25 cellular contexts compared by ENCODE assay signal in genomic region chr7:100947792-100948191, GRCh38. TPM values are rescaled to one million over a fixed set of nuclear protein-coding genes. Genes with fewer than 3 reads are reported as not detected.
DNase-seq lines count a peak whose midpoint lies in the region; ATAC-seq, FAIRE-seq and TF ChIP-seq lines count a peak whose summit lies in the region.
"Had no signal": no experiment of that assay in that cellular context is flagged by ENCODE, and none has a peak within 500 bp of the region (broad histone marks: within the 10 kb centered on the region; RNA-seq: fewer than 3 reads in every experiment).

No MANE protein-coding gene starts in this region.

- no peak overlapping the region for H3K4me3 Mint-ChIP-seq in endodermal cell
- H3K4me3 Mint-ChIP-seq: CD14-positive monocyte; CD4-positive, alpha-beta memory T cell; CD4-positive, CD25-positive, alpha-beta regulatory T cell; CD8-positive, alpha-beta memory T cell had no signal

- H3K27ac ChIP-seq in left ventricle myocardium inferior (replicated peaks), result peak overlapping the region; percentile 30
- no peak overlapping the region for H3K27ac ChIP-seq in right atrium auricular region
- H3K27ac ChIP-seq in BLaER1 treated with 17β-estradiol and CSF1 and Interleukin-3, amounts not matched to agents 10 nM and 100 nM, result peak overlapping the region in 4 of 11 experiments; percentile 32 to 47 (median 40); a peak in 4 of 22 replicates
- no peak overlapping the region for H3K27ac ChIP-seq in K562 (ENCODE audit: extremely low read depth, low read depth, low read length)
- no peak overlapping the region for H3K27ac ChIP-seq in endodermal cell (ENCODE audit: low read depth, low read length)

- no peaks in the 10 kb centered on the region for H3K36me3 ChIP-seq in left ventricle myocardium inferior
- H3K36me3 ChIP-seq in right atrium auricular region, result no peaks in the 10 kb centered on the region
- H3K36me3 ChIP-seq in BLaER1 treated with 17β-estradiol and CSF1 and Interleukin-3, amounts not matched to agents 10 nM and 100 nM, result no peaks in the 10 kb centered on the region
- H3K36me3 ChIP-seq in K562 (ENCODE audit: control insufficient read depth, insufficient read depth, low read length), result no peaks in the 10 kb centered on the region
- H3K36me3 ChIP-seq in endodermal cell (ENCODE audit: control insufficient read depth, insufficient read depth, low read length), result no peaks in the 10 kb centered on the region
- peaks cover 1% of the 10 kb centered on the region for H3K36me3 ChIP-seq in H7 (replicated peaks; ENCODE audit: control insufficient read depth, insufficient read depth, low read length)
- H3K36me3 ChIP-seq: BE2C had no signal

- CTCF ChIA-PET in K562 (lab: Yijun Ruan, JAX; ENCODE audit: low intra/inter-chr PET ratio), result no interaction called here

- H3K36me3 Mint-ChIP-seq in endodermal cell (ENCODE audit: low read depth), result peaks cover 6% of the 10 kb centered on the region
- H3K36me3 Mint-ChIP-seq: CD14-positive monocyte; CD4-positive, alpha-beta memory T cell; CD4-positive, CD25-positive, alpha-beta regulatory T cell; CD8-positive, alpha-beta memory T cell had no signal

- H3K4me3 ChIP-seq in left ventricle myocardium inferior (no peak overlapping the region), right atrium auricular region (no peak overlapping the region), K562 (no peak overlapping the region), endodermal cell (ENCODE audit: low read length) (no peak overlapping the region), H7 (ENCODE audit: insufficient read depth, low read depth, low read length) (no peak overlapping the region)
- H3K4me3 ChIP-seq in BLaER1 treated with 17β-estradiol and CSF1 and Interleukin-3, amounts not matched to agents 10 nM and 100 nM, result no peak overlapping the region

- H3K4me1 Mint-ChIP-seq in endodermal cell, result peaks cover 6% of the 10 kb centered on the region
- H3K4me1 Mint-ChIP-seq: CD14-positive monocyte; CD4-positive, alpha-beta memory T cell; CD4-positive, CD25-positive, alpha-beta regulatory T cell; CD8-positive, alpha-beta memory T cell had no signal

- peaks cover 14% of the 10 kb centered on the region for H3K9me3 Mint-ChIP-seq in endodermal cell

- no peak for ATAC-seq in K562

- no peaks in the 10 kb centered on the region for H4K20me1 ChIP-seq in BLaER1 treated with 17β-estradiol and CSF1 and Interleukin-3, amounts not matched to agents 10 nM and 100 nM
- H4K20me1 ChIP-seq in K562 (replicated peaks; ENCODE audit: control insufficient read depth, insufficient read depth, low read length), result 0 out of 2 replicates have a peak, but pooled peaks cover 2% of the 10 kb centered on the region

- H3K4me2 ChIP-seq in BLaER1 treated with 17β-estradiol and CSF1 and Interleukin-3, amounts not matched to agents 10 nM and 100 nM, result peak overlapping the region in 9 of 11 experiments; percentile 61 to 82 (median 77); a peak in 18 of 22 replicates
- H3K4me2 ChIP-seq in K562 (ENCODE audit: insufficient read depth, low read length), result no peak overlapping the region

- no peaks in the 10 kb centered on the region for H3K4me1 ChIP-seq in left ventricle myocardium inferior
- H3K4me1 ChIP-seq in right atrium auricular region, result no peaks in the 10 kb centered on the region
- H3K4me1 ChIP-seq in BLaER1 treated with 17β-estradiol and CSF1 and Interleukin-3, amounts not matched to agents 10 nM and 100 nM, result peaks cover 14 to 54% (median 37%) of the 10 kb centered on the region in 10 experiments
- H3K4me1 ChIP-seq in K562 (replicated peaks in 1 of 2; ENCODE audit: control insufficient read depth in 2 of 2, insufficient read depth in 2 of 2, low read length in 2 of 2), result peaks cover 0 to 12% of the 10 kb centered on the region in 2 experiments; a peak in 2 of 5 replicates
- no peaks in the 10 kb centered on the region for H3K4me1 ChIP-seq in endodermal cell (ENCODE audit: control insufficient read depth, insufficient read depth, low read length)
- H3K4me1 ChIP-seq: BE2C had no signal

- FAIRE-seq in K562 (lab: Jason Lieb, UNC), result no peak
- FAIRE-seq: A204.1, G401.6, GM12891, GM19239 had no signal

- peaks cover 6% of the 10 kb centered on the region for H3K9me3 ChIP-seq in left ventricle myocardium inferior (replicated peaks)
- no peaks in the 10 kb centered on the region for H3K9me3 ChIP-seq in right atrium auricular region
- peaks cover 0 to 8% (median 5%) of the 10 kb centered on the region in 11 experiments; a peak in 2 of 22 replicates for H3K9me3 ChIP-seq in BLaER1 treated with 17β-estradiol and CSF1 and Interleukin-3, amounts not matched to agents 10 nM and 100 nM (replicated peaks in 1 of 11)
- H3K9me3 ChIP-seq in K562 (replicated peaks; ENCODE audit: control insufficient read depth, insufficient read depth, low read depth, low read length), result peaks cover 2% of the 10 kb centered on the region; the same call in 1 of the 2 replicates
- H3K9me3 ChIP-seq in endodermal cell (ENCODE audit: control insufficient read depth, low read length), result peaks cover 10% of the 10 kb centered on the region
- H3K9me3 ChIP-seq: BE2C had no signal

- POLR2A ChIA-PET in K562 (lab: Yijun Ruan, JAX), result interaction anchor here (0.6 kb wide), 1 partner anchor 47 kb away, joined by 4 read pairs; no protein-coding TSS in a partner anchor

- no peak for TF ChIP-seq EP300 in K562 (IDR thresholded peaks at IDR 0.05; ENCODE audit: low read length)

- no peak for TF ChIP-seq POLR2A in K562 (conservative IDR thresholded peaks at IDR 0.05)

- H3K27me3 ChIP-seq in left ventricle myocardium inferior (ENCODE audit: low read depth), result peaks cover 93% of the 10 kb centered on the region
- H3K27me3 ChIP-seq in right atrium auricular region, result no peaks in the 10 kb centered on the region
- no peaks in the 10 kb centered on the region for H3K27me3 ChIP-seq in BLaER1 treated with 17β-estradiol and CSF1 and Interleukin-3, amounts not matched to agents 10 nM and 100 nM
- H3K27me3 ChIP-seq in K562 (ENCODE audit: control insufficient read depth in 2 of 2, insufficient read depth in 2 of 2, low read length in 2 of 2), result peaks cover 33 to 55% of the 10 kb centered on the region in 2 experiments
- H3K27me3 ChIP-seq in endodermal cell (ENCODE audit: control insufficient read depth, insufficient read depth, low read length, poor library complexity, severe bottlenecking), result no peaks in the 10 kb centered on the region
- H3K27me3 ChIP-seq in H7 (ENCODE audit: control insufficient read depth, insufficient read depth, low read length), result no peaks in the 10 kb centered on the region

- TF ChIP-seq CTCF in left ventricle myocardium inferior (IDR thresholded peaks at IDR 0.05; ENCODE audit: borderline replicate concordance) (no peak), right atrium auricular region (IDR thresholded peaks at IDR 0.05) (no peak), K562 (IDR thresholded peaks at IDR 0.05 in 2 of 3, conservative IDR thresholded peaks at IDR 0.05 in 1 of 3; ENCODE audit: insufficient read depth in 2 of 3, low read depth in 1 of 3, low read length in 3 of 3) (no peak), endodermal cell (conservative IDR thresholded peaks at IDR 0.05) (no peak)

- no peaks in the 10 kb centered on the region for H3K9me1 ChIP-seq in K562 (ENCODE audit: control insufficient read depth, insufficient read depth, low read length)

- H3K27ac Mint-ChIP-seq in endodermal cell, result no peak overlapping the region
- H3K27ac Mint-ChIP-seq: CD14-positive monocyte; CD4-positive, alpha-beta memory T cell; CD4-positive, CD25-positive, alpha-beta regulatory T cell; CD8-positive, alpha-beta memory T cell had no signal

- 32% methylated on average over 5 of the region's 5 CpGs for WGBS in K562 (ENCODE audit: insufficient coverage, low coverage, missing lambda C conversion rate)
- 89 to 92% methylated on average over 5 of the region's 5 CpGs for WGBS in endodermal cell (ENCODE audit: insufficient coverage in 1 of 2, insufficient read length in 1 of 2), 2 experiments

- intact Hi-C loops in left ventricle myocardium inferior (cut with micrococcal nuclease) (no loop called here), K562 (cut with micrococcal nuclease) (no loop called here)

- no peaks in the 10 kb centered on the region for H3K27me3 Mint-ChIP-seq in endodermal cell (ENCODE audit: insufficient read depth)

- in situ Hi-C loops in K562 (cut with MboI), result no loop called here

- no peak for TF ChIP-seq RAD21 in K562 (CRISPR knock-in tag; conservative IDR thresholded peaks at IDR 0.05 in 1 of 2, IDR thresholded peaks at IDR 0.05 in 1 of 2)

- no peak overlapping the region; a peak in 2 of 22 replicates for H3K9ac ChIP-seq in BLaER1 treated with 17β-estradiol and CSF1 and Interleukin-3, amounts not matched to agents 10 nM and 100 nM
- H3K9ac ChIP-seq in K562 (ENCODE audit: insufficient read depth in 1 of 2, low read depth in 2 of 2, low read length in 2 of 2) (no peak overlapping the region), endodermal cell (ENCODE audit: extremely low read depth, low read length, poor library complexity, severe bottlenecking) (no peak overlapping the region)

- no TSS peak for BruUV-seq in K562 (replicated peaks; lab: Mats Ljungman, UMichigan)

- H2AFZ ChIP-seq in K562 (ENCODE audit: low read depth, low read length), result no peak overlapping the region

- H3K79me2 ChIP-seq in K562 (ENCODE audit: control insufficient read depth, insufficient read depth, low read length), result no peaks in the 10 kb centered on the region

- DNase-seq in left ventricle myocardium inferior (no peak), right atrium auricular region (ENCODE audit: low spot score) (no peak), K562 (ENCODE audit: extremely low read depth in 1 of 4, low spot score in 3 of 4) (no peak), cortex of kidney (lab: John Stamatoyannopoulos, UW) (no peak), endodermal cell (no peak), H7 (no peak)
- DNase-seq: 8988T; ACHN; BE2C; C1 segment of cervical spinal cord; CD4-positive, alpha-beta memory T cell; CD4-positive, CD25-positive, alpha-beta regulatory T cell; CD8-positive, alpha-beta memory T cell; COR-L47; DMS 273 treated with DMSO at 0.1 percent for 48 hours; DMS153; DMS79 treated with DMSO at 0.1 percent for 48 hours; GF-D8 had no signal

RNA-seq across cellular contexts. Expression of gene MUC3A, which starts 1.5 kb away (rescaled TPM):
- total RNA-seq in left ventricle myocardium inferior (0.19 TPM), right atrium auricular region (under 1 TPM in 1 of 2 donors, not detected in 1; 0.24 TPM), K562 (2014; rRNA removed) (0.09 and 0.33 TPM in 2 replicates), K562 (2014; rRNA removed; fragmentation: Illumina TruSeq; extraction: Trizol) (0.13 and 0.15 TPM in 2 replicates), K562 (2015; rRNA removed; fragmentation: Illumina TruSeq; extraction: Trizol) (not detected in 2 replicates), K562 (2021) (1.6 and 2.6 TPM in 2 replicates), endodermal cell (10 to 100 TPM in 1 of 2 donors, 1 to 10 TPM in 1; 7.7 to 24.1 TPM)
- total RNA-seq in K562 (2011; cell fraction: chromatin; rRNA removed; ENCODE audit: low replicate concordance), result 2.0 and 2.9 TPM in 2 replicates
- 1.4 and 1.8 TPM in 2 replicates for total RNA-seq in K562 (2011; cell fraction: nucleolus; rRNA removed)
- 1.9 and 6.0 TPM in 2 replicates for total RNA-seq in K562 (2011; cell fraction: nucleoplasm; rRNA removed)
- polyA plus RNA-seq in K562 (2011; rRNA removed) (0.25 and 0.35 TPM in 2 replicates), K562 (2014; fragmentation: Illumina TruSeq; extraction: Trizol) (1.7 and 2.2 TPM in 2 replicates), K562 (2014; fragmentation: Nextera tagmentation; extraction: Ambion mirVana) (under 1 TPM; 0.06 to 0.08 TPM), K562 (2014; rRNA removed) (0.25 and 0.53 TPM in 2 replicates)
- polyA plus RNA-seq in K562 (2011; cell fraction: cytosol; rRNA removed), result 0.25 and 0.44 TPM in 2 replicates
- polyA plus RNA-seq in K562 (2011; cell fraction: nucleus; rRNA removed), result 1.0 and 2.1 TPM in 2 replicates
- polyA plus RNA-seq in K562 (2012), result 1.4 TPM in 2 replicates
- polyA minus RNA-seq in K562 (2011; rRNA and poly(A)+ RNA removed), result 0.24 and 0.39 TPM in 2 replicates
- polyA minus RNA-seq in K562 (2011; cell fraction: cytosol; rRNA and poly(A)+ RNA removed), result 1.0 TPM in 1 of 2 replicates, not detected in the other
- polyA minus RNA-seq in K562 (2011; cell fraction: nucleus; rRNA and poly(A)+ RNA removed), result 0.11 and 0.40 TPM in 2 replicates
- polyA plus RNA-seq in endodermal cell (2013, experiment 1 of 2), result 5.8 TPM
- 3.8 TPM for polyA plus RNA-seq in endodermal cell (2013, experiment 2 of 2)
- 8.5 and 14.6 TPM in 2 replicates for total RNA-seq in H7 (2014; rRNA removed; shearing (Covaris generic))
- total RNA-seq: CD4-positive, alpha-beta memory T cell; CD4-positive, CD25-positive, alpha-beta regulatory T cell; CD8-positive, alpha-beta memory T cell had no signal
- polyA plus RNA-seq: AG04450; CD14-positive monocyte; CD4-positive, alpha-beta memory T cell; CD4-positive, CD25-positive, alpha-beta regulatory T cell; CD8-positive, alpha-beta memory T cell had no signal

RNA-seq across cellular contexts. Expression of gene MUC12, which starts 21.6 kb away (rescaled TPM):
- 0.30 TPM for total RNA-seq in left ventricle myocardium inferior
- total RNA-seq in right atrium auricular region, result not detected
- not detected in 2 replicates for total RNA-seq in K562 (2011; cell fraction: chromatin; rRNA removed; ENCODE audit: low replicate concordance)
- 1.0 TPM in 1 of 2 replicates, not detected in the other for total RNA-seq in K562 (2011; cell fraction: nucleolus; rRNA removed)
- total RNA-seq in K562 (2011; cell fraction: nucleoplasm; rRNA removed), result not detected in 2 replicates
- 0.33 and 1.2 TPM in 2 replicates for total RNA-seq in K562 (2014; rRNA removed)
- total RNA-seq in K562 (2014; rRNA removed; fragmentation: Illumina TruSeq; extraction: Trizol), result 0.29 TPM in 1 of 2 replicates, not detected in the other
- total RNA-seq in K562 (2015; rRNA removed; fragmentation: Illumina TruSeq; extraction: Trizol), result not detected in 2 replicates
- total RNA-seq in K562 (2021), result 0.40 and 1.1 TPM in 2 replicates
- polyA plus RNA-seq in K562 (2011; rRNA removed), result 0.43 and 1.1 TPM in 2 replicates
- polyA plus RNA-seq in K562 (2011; cell fraction: cytosol; rRNA removed), result 0.24 and 2.9 TPM in 2 replicates
- polyA plus RNA-seq in K562 (2011; cell fraction: nucleus; rRNA removed), result 0.20 and 0.73 TPM in 2 replicates
- 1.5 and 1.7 TPM in 2 replicates for polyA plus RNA-seq in K562 (2012)
- polyA plus RNA-seq in K562 (2014; fragmentation: Illumina TruSeq; extraction: Trizol), result 0.85 and 2.5 TPM in 2 replicates
- polyA plus RNA-seq in K562 (2014; fragmentation: Nextera tagmentation; extraction: Ambion mirVana), result under 1 TPM; 0.23 to 0.46 TPM
- 0.73 and 0.94 TPM in 2 replicates for polyA plus RNA-seq in K562 (2014; rRNA removed)
- polyA minus RNA-seq in K562 (2011; rRNA and poly(A)+ RNA removed), result not detected in 2 replicates
- not detected in 2 replicates for polyA minus RNA-seq in K562 (2011; cell fraction: cytosol; rRNA and poly(A)+ RNA removed)
- not detected in 2 replicates for polyA minus RNA-seq in K562 (2011; cell fraction: nucleus; rRNA and poly(A)+ RNA removed)
- 1 to 10 TPM; 2.9 to 3.3 TPM for total RNA-seq in endodermal cell
- polyA plus RNA-seq in endodermal cell (2013, experiment 1 of 2), result 7.9 TPM
- polyA plus RNA-seq in endodermal cell (2013, experiment 2 of 2), result 3.6 TPM
- 1.8 and 10.4 TPM in 2 replicates for total RNA-seq in H7 (2014; rRNA removed; shearing (Covaris generic))
- total RNA-seq: CD4-positive, alpha-beta memory T cell; CD4-positive, CD25-positive, alpha-beta regulatory T cell had no signal
- polyA plus RNA-seq: CD14-positive monocyte had no signal

RNA-seq across cellular contexts. Expression of gene ACHE, which starts 52.1 kb away (rescaled TPM):
- 0.49 TPM for total RNA-seq in left ventricle myocardium inferior
- total RNA-seq in right atrium auricular region, result 10 to 100 TPM in 1 of 2 donors, 1 to 10 TPM in 1; 5.4 to 33.0 TPM
- total RNA-seq in K562 (2011; cell fraction: chromatin; rRNA removed; ENCODE audit: low replicate concordance), result 9.6 and 34.7 TPM in 2 replicates
- 25.8 and 31.3 TPM in 2 replicates for total RNA-seq in K562 (2011; cell fraction: nucleolus; rRNA removed)
- 17.1 and 17.3 TPM in 2 replicates for total RNA-seq in K562 (2011; cell fraction: nucleoplasm; rRNA removed)
- 2.7 and 4.0 TPM in 2 replicates for total RNA-seq in K562 (2014; rRNA removed)
- total RNA-seq in K562 (2014; rRNA removed; fragmentation: Illumina TruSeq; extraction: Trizol), result 0.54 and 0.84 TPM in 2 replicates
- 0.51 and 0.87 TPM in 2 replicates for total RNA-seq in K562 (2015; rRNA removed; fragmentation: Illumina TruSeq; extraction: Trizol)
- total RNA-seq in K562 (2021), result 7.5 and 8.8 TPM in 2 replicates
- polyA plus RNA-seq in K562 (2011; rRNA removed), result 2.5 and 2.8 TPM in 2 replicates
- polyA plus RNA-seq in K562 (2011; cell fraction: cytosol; rRNA removed), result 1.4 and 6.8 TPM in 2 replicates
- 9.7 and 46.1 TPM in 2 replicates for polyA plus RNA-seq in K562 (2011; cell fraction: nucleus; rRNA removed)
- 2.2 and 3.3 TPM in 2 replicates for polyA plus RNA-seq in K562 (2012)
- 1.9 and 4.2 TPM in 2 replicates for polyA plus RNA-seq in K562 (2014; fragmentation: Illumina TruSeq; extraction: Trizol)
- polyA plus RNA-seq in K562 (2014; fragmentation: Nextera tagmentation; extraction: Ambion mirVana), result under 1 TPM; 0.04 to 0.06 TPM
- polyA plus RNA-seq in K562 (2014; rRNA removed), result 8.0 and 9.3 TPM in 2 replicates
- polyA minus RNA-seq in K562 (2011; rRNA and poly(A)+ RNA removed), result 0.21 and 1.3 TPM in 2 replicates
- polyA minus RNA-seq in K562 (2011; cell fraction: cytosol; rRNA and poly(A)+ RNA removed), result 1.2 and 5.0 TPM in 2 replicates
- polyA minus RNA-seq in K562 (2011; cell fraction: nucleus; rRNA and poly(A)+ RNA removed), result 3.3 and 3.9 TPM in 2 replicates
- 10 to 100 TPM in 1 of 2 donors, 1 to 10 TPM in 1; 2.6 to 13.7 TPM for total RNA-seq in endodermal cell
- 6.1 TPM for polyA plus RNA-seq in endodermal cell (2013, experiment 1 of 2)
- 6.1 TPM for polyA plus RNA-seq in endodermal cell (2013, experiment 2 of 2)
- 17.3 and 19.2 TPM in 2 replicates for total RNA-seq in H7 (2014; rRNA removed; shearing (Covaris generic))
- total RNA-seq: CD4-positive, alpha-beta memory T cell had no signal
- polyA plus RNA-seq: CD14-positive monocyte; CD4-positive, alpha-beta memory T cell; CD4-positive, CD25-positive, alpha-beta regulatory T cell had no signal

RNA-seq across cellular contexts. Expression of gene UFSP1, which starts 58.3 kb away (rescaled TPM):
- total RNA-seq in left ventricle myocardium inferior (2.4 TPM), right atrium auricular region (1 to 10 TPM; 3.0 to 3.7 TPM), K562 (2014; rRNA removed) (18.8 and 20.9 TPM in 2 replicates), K562 (2014; rRNA removed; fragmentation: Illumina TruSeq; extraction: Trizol) (1.4 and 2.1 TPM in 2 replicates), K562 (2015; rRNA removed; fragmentation: Illumina TruSeq; extraction: Trizol) (3.5 and 3.7 TPM in 2 replicates), K562 (2021) (7.8 and 8.5 TPM in 2 replicates), endodermal cell (1 to 10 TPM; 3.7 to 4.0 TPM)
- 2.3 and 9.4 TPM in 2 replicates for total RNA-seq in K562 (2011; cell fraction: chromatin; rRNA removed; ENCODE audit: low replicate concordance)
- total RNA-seq in K562 (2011; cell fraction: nucleolus; rRNA removed), result 15.4 and 16.7 TPM in 2 replicates
- total RNA-seq in K562 (2011; cell fraction: nucleoplasm; rRNA removed), result 6.6 and 8.9 TPM in 2 replicates
- polyA plus RNA-seq in K562 (2011; rRNA removed) (1.7 and 2.3 TPM in 2 replicates), K562 (2014; fragmentation: Illumina TruSeq; extraction: Trizol) (1.3 and 2.0 TPM in 2 replicates), K562 (2014; fragmentation: Nextera tagmentation; extraction: Ambion mirVana) (under 1 TPM; 0.50 to 0.53 TPM), K562 (2014; rRNA removed) (13.5 and 14.3 TPM in 2 replicates)
- polyA plus RNA-seq in K562 (2011; cell fraction: cytosol; rRNA removed), result 1.4 and 7.3 TPM in 2 replicates
- polyA plus RNA-seq in K562 (2011; cell fraction: nucleus; rRNA removed), result 2.0 and 9.3 TPM in 2 replicates
- polyA plus RNA-seq in K562 (2012), result 4.0 and 6.4 TPM in 2 replicates
- 1.4 and 2.4 TPM in 2 replicates for polyA minus RNA-seq in K562 (2011; rRNA and poly(A)+ RNA removed)
- 3.8 and 6.0 TPM in 2 replicates for polyA minus RNA-seq in K562 (2011; cell fraction: cytosol; rRNA and poly(A)+ RNA removed)
- polyA minus RNA-seq in K562 (2011; cell fraction: nucleus; rRNA and poly(A)+ RNA removed), result 13.9 and 15.2 TPM in 2 replicates
- 1.4 TPM for polyA plus RNA-seq in endodermal cell (2013, experiment 1 of 2)
- 2.2 TPM for polyA plus RNA-seq in endodermal cell (2013, experiment 2 of 2)
- total RNA-seq in H7 (2014; rRNA removed; shearing (Covaris generic)), result 7.7 and 12.2 TPM in 2 replicates
